1 cellular context compared by ENCODE assay signal in the genomic region with DNA sequence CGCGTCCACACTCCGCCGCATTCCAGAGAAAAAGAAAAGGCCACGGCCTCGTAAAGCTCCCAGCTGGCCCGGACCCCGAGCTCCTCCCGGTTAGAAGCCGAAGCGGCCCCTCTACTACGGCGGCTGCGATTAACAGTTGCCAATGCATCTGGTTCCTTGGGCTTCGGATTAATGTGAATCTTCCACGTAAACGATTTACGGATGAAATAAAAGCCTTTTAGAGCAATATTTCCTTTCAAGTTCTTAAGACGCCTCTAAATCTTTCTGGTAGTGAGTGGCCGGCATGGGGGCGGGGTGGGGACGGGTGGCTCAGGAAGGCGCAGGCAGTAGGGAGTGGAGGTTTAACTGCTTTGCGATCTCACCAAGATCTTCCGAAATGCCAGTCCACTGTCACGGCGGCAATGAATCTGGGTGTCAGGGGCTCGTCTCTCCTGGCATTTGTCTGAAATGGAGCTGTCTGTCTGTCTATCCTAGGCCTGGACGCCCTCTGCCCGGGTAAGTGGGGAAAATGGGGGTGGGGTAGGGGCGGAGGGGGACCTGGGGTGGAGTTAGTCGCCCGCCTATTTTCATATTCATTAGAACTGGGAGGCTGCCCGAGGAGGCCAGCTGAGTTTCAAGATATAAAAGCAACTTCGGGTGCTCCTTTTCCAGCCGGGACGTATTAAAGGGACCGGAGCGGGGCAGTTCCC.
TF ChIP-seq lines count a peak whose summit lies in the region.

No MANE protein-coding gene starts in this region.

TF ChIP-seq in endothelial cell of umbilical vein, 7 proteins besides CTCF, POLR2A, EP300 and RAD21 (continued from another document):
- TF ChIP-seq MYC (IDR thresholded peaks at IDR 0.05; ENCODE audit: low read depth, low read length) (no peak), FOS (IDR thresholded peaks at IDR 0.05; ENCODE audit: borderline replicate concordance, insufficient read depth, low read length) (no peak), GATA2 (IDR thresholded peaks at IDR 0.05; ENCODE audit: insufficient read depth, insufficient read length, low read depth, low read length) (no peak), EZH2 (IDR thresholded peaks at IDR 0.05; ENCODE audit: borderline replicate concordance, low read depth, low read length, severe bottlenecking) (no peak), POLR2AphosphoS5 (IDR thresholded peaks at IDR 0.05; ENCODE audit: insufficient read depth, low read depth, low read length) (no peak), JUN (IDR thresholded peaks at IDR 0.05; ENCODE audit: borderline replicate concordance, insufficient read depth, insufficient read length, low read depth) (no peak)
